In genomic region chr7:117993377-117994003, GRCh38 we compare ENCODE assay signal across 7 cellular contexts.
DNase-seq lines count a peak whose midpoint lies in the region; ATAC-seq and TF ChIP-seq lines count a peak whose summit lies in the region.

No MANE protein-coding gene starts in this region.

- H3K9me3 ChIP-seq in NT2/D1 (ENCODE audit: insufficient read depth, low read length): no peaks in the 10 kb centered on the region

- no peaks in the 10 kb centered on the region for H3K4me1 ChIP-seq in NT2/D1 (ENCODE audit: insufficient read depth, insufficient read length)

- peak; percentile 80 for TF ChIP-seq CTCF in choroid plexus epithelial cell (conservative IDR thresholded peaks at IDR 0.05; ENCODE audit: low read depth, low read length)

- H3K27me3 ChIP-seq in NT2/D1 (ENCODE audit: insufficient read depth, insufficient read length): no peaks in the 10 kb centered on the region

- H3K9ac ChIP-seq in NT2/D1 (ENCODE audit: insufficient read length, low read depth): no peak overlapping the region

- ATAC-seq in HG03108 (IDR thresholded peaks at IDR 0.05; ENCODE audit: unreplicated experiment): peak; percentile 87

- H3K36me3 ChIP-seq in NT2/D1 (ENCODE audit: insufficient read depth, insufficient read length, low read length): no peaks in the 10 kb centered on the region

- no peak overlapping the region for H3K4me3 ChIP-seq in NT2/D1 (ENCODE audit: insufficient read length, low read depth)
- H3K4me3 ChIP-seq in choroid plexus epithelial cell (ENCODE audit: low read depth, low read length): no peak overlapping the region

- peak; percentile 34 for DNase-seq in ELR (ENCODE audit: low read depth)
- DNase-seq in GM19240 (ENCODE audit: insufficient read length, low spot score): peak; percentile 26
- peak; percentile 76 for DNase-seq in NT2/D1 (ENCODE audit: low read depth, low spot score)
- DNase-seq in choroid plexus epithelial cell (ENCODE audit: low read depth): peak; percentile 82
- DNase-seq in non-pigmented ciliary epithelial cell (ENCODE audit: low read depth): peak; percentile 19
- DNase-seq in GOT3 (lab: John Stamatoyannopoulos, UW): no peak
